ENCODE assay signal across 9 cellular contexts in the genomic region with DNA sequence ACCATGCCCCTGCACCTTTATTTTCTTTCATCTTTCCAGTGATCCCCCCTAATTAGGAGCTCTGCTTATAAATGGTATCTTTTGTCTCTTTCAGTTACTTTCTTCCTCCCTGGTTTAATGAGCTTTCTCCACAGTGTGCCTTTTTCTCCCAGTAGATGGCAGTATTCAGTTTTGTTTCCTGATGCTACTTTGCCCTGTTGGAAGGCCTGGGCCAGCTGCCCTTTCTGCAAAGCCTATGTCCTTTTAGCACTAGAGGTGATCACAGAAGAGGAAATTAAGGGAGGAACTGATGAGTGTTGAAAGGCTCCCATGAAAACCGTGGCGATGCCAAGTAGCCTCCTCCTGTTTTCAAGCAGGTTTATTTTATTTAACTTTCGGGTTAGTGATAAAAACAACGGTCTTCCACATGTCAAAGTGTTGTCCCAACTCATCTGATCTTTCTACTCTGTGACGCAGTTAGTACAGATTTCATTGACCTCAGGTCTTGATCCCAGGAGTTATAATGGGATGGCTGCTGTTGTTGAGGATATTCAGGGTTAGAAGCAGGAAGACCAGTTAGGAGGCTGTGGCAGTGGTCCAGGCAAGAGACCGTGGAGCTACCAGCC.
DNase-seq lines count a peak whose midpoint lies in the region; ATAC-seq, FAIRE-seq and TF ChIP-seq lines count a peak whose summit lies in the region.
"Had no signal": no experiment of that assay in that cellular context is flagged by ENCODE, and none has a peak within 500 bp of the region (broad histone marks: within the 10 kb centered on the region; RNA-seq: fewer than 3 reads in every experiment).

No MANE protein-coding gene starts in this region.

- H3K9me3 ChIP-seq in NT2/D1 (ENCODE audit: insufficient read depth, low read length) (no peaks in the 10 kb centered on the region), H1 (ENCODE audit: insufficient read depth in 2 of 2, low read depth in 1 of 2, low read length in 1 of 2) (no peaks in the 10 kb centered on the region)
- H3K9me3 ChIP-seq: SJSA1 had no signal

- ATAC-seq in GM19438 (IDR thresholded peaks at IDR 0.05; ENCODE audit: low read depth, unreplicated experiment): peak; percentile 85

- peak; percentile 78 to 83 for TF ChIP-seq RAD21 in H1 (IDR thresholded peaks at IDR 0.05 in 1 of 2, conservative IDR thresholded peaks at IDR 0.05 in 1 of 2; ENCODE audit: low read depth in 2 of 2, low read length in 2 of 2)

- H3K18ac ChIP-seq in H1 (ENCODE audit: extremely low read depth, low read length): no peak overlapping the region

- peak overlapping the region; percentile 26; the same call in 1 of the 2 replicates for H2AFZ ChIP-seq in H1 (ENCODE audit: low read length)

- POLR2A ChIA-PET in H1 (lab: Charles Lee; ENCODE audit: partially characterized antibody): no interaction called here

- no peak overlapping the region for H4K8ac ChIP-seq in H1 (ENCODE audit: extremely low read depth, insufficient read depth, low read length)

- H3K27me3 ChIP-seq in NT2/D1 (ENCODE audit: insufficient read depth, insufficient read length) (no peaks in the 10 kb centered on the region), H1 (replicated peaks in 1 of 4; ENCODE audit: control insufficient read depth in 3 of 4, extremely low read depth in 1 of 4, insufficient read depth in 3 of 4, low read length in 3 of 4) (no peaks in the 10 kb centered on the region)
- H3K27me3 ChIP-seq: SJSA1 had no signal

- H3K36me3 ChIP-seq in NT2/D1 (ENCODE audit: insufficient read depth, insufficient read length, low read length) (no peaks in the 10 kb centered on the region), H1 (ENCODE audit: control insufficient read depth in 2 of 4, insufficient read depth in 4 of 4, low read length in 3 of 4) (no peaks in the 10 kb centered on the region)
- H3K36me3 ChIP-seq: SJSA1 had no signal

- TF ChIP-seq CTCF in Calu3 (IDR thresholded peaks at IDR 0.05; ENCODE audit: unreplicated experiment): peak; percentile 44
- TF ChIP-seq CTCF in H1 (IDR thresholded peaks at IDR 0.05; ENCODE audit: control extremely low read depth in 1 of 3, insufficient read depth in 1 of 3, low read depth in 1 of 3, low read length in 3 of 3): peak in 2 of 3 experiments; percentile 65 to 72; a peak in 3 of 4 replicates

- no peak overlapping the region for H3K9ac ChIP-seq in NT2/D1 (ENCODE audit: insufficient read length, low read depth)
- no peak overlapping the region for H3K9ac ChIP-seq in H1 (replicated peaks in 1 of 4; ENCODE audit: extremely low read depth in 1 of 4, low read depth in 3 of 4, low read length in 3 of 4)

- no peaks in the 10 kb centered on the region for H3K27me3 Mint-ChIP-seq in Calu3 (ENCODE audit: unreplicated experiment)

- H4K20me1 ChIP-seq in H1 (replicated peaks in 1 of 2; ENCODE audit: control insufficient read depth in 1 of 2, insufficient read depth in 2 of 2, low read length in 2 of 2): no peaks in the 10 kb centered on the region

- no TSS peak for BruUV-seq in Calu3 (replicated peaks; lab: Mats Ljungman, UMichigan)

- H3K36me3 Mint-ChIP-seq in Calu3 (ENCODE audit: insufficient read depth, unreplicated experiment): no peaks in the 10 kb centered on the region

- H2BK5ac ChIP-seq in H1 (ENCODE audit: low read depth, low read length): no peak overlapping the region

- H3K9me3 Mint-ChIP-seq in Calu3 (ENCODE audit: low read depth, unreplicated experiment): peaks cover 2% of the 10 kb centered on the region

- WGBS in H1 (ENCODE audit: extremely low coverage in 1 of 2, insufficient coverage in 1 of 2, insufficient read length in 1 of 2, insufficient replicate concordance in 2 of 2, low coverage in 1 of 2, low lambda C conversion rate in 2 of 2, missing lambda C conversion rate in 1 of 2), 2 experiments: 76% methylated on average over 6 of the region's 6 CpGs; no CpG with 5 or more reads in 1 of the 2 experiments

- H2AK5ac ChIP-seq in H1 (ENCODE audit: low read depth, low read length): no peak overlapping the region

- H3K56ac ChIP-seq in H1 (replicated peaks; ENCODE audit: insufficient read length, low read depth, low read length): no peak overlapping the region

- no peak overlapping the region for H2BK120ac ChIP-seq in H1 (replicated peaks; ENCODE audit: low read depth, low read length)

- H3K23me2 ChIP-seq in H1 (ENCODE audit: low read depth, low read length): no peaks in the 10 kb centered on the region; the same call in 1 of the 2 replicates

- H3K27ac Mint-ChIP-seq in Calu3 (ENCODE audit: unreplicated experiment): no peak overlapping the region

- TF ChIP-seq POLR2A in H1 (IDR thresholded peaks at IDR 0.05; ENCODE audit: control extremely low read depth in 1 of 2, low read depth in 2 of 2, low read length in 2 of 2): no peak

- no peak overlapping the region for H2BK15ac ChIP-seq in H1 (ENCODE audit: low read length)

- FAIRE-seq in H1 (lab: Jason Lieb, UNC): peak; percentile 97

- H2BK20ac ChIP-seq in H1 (ENCODE audit: low read length): no peak overlapping the region

- H3K79me2 ChIP-seq in H1 (ENCODE audit: control insufficient read depth in 1 of 2, insufficient read depth in 2 of 2, low read length in 2 of 2): no peaks in the 10 kb centered on the region

- no peak for TF ChIP-seq EP300 in H1 (IDR thresholded peaks at IDR 0.05; ENCODE audit: borderline replicate concordance in 1 of 2, low read depth in 2 of 2, low read length in 2 of 2)

- no peak overlapping the region for H3K27ac ChIP-seq in H1 (ENCODE audit: low read depth, low read length)
- H3K27ac ChIP-seq: SJSA1 had no signal

- no peak overlapping the region for H3K14ac ChIP-seq in H1 (ENCODE audit: insufficient read length)

- intact Hi-C loops in Calu3 (cut with micrococcal nuclease; ENCODE audit: unreplicated experiment): loop anchor here (2.0 kb wide), 2 partner anchors 54 to 236 kb away; no protein-coding TSS in a partner anchor

- H2BK12ac ChIP-seq in H1 (ENCODE audit: low read depth, low read length): no peak overlapping the region

- no peak overlapping the region for H3K23ac ChIP-seq in H1 (ENCODE audit: insufficient read length)

- no peaks in the 10 kb centered on the region for H3K4me1 ChIP-seq in NT2/D1 (ENCODE audit: insufficient read depth, insufficient read length)
- no peaks in the 10 kb centered on the region for H3K4me1 ChIP-seq in H1 (replicated peaks in 1 of 4; ENCODE audit: control insufficient read depth in 3 of 4, insufficient read depth in 4 of 4, low read length in 3 of 4)
- H3K4me1 ChIP-seq: SJSA1 had no signal

- H3K4me1 Mint-ChIP-seq in Calu3 (ENCODE audit: low read depth, unreplicated experiment): peaks cover 44% of the 10 kb centered on the region

- CTCF ChIA-PET in Calu3 (lab: Charles Lee) (interaction anchor here (1.1 to 1.9 kb wide), 4 partner anchors 29 to 318 kb away, joined by 3 to 8 read pairs (median 4); no protein-coding TSS in a partner anchor), H1 (lab: Charles Lee; ENCODE audit: partially characterized antibody) (interaction anchor here (0.6 to 3.2 kb wide), 34 partner anchors 8 to 948 kb away, joined by 3 to 22 read pairs (median 4); no protein-coding TSS in a partner anchor)

- no peak overlapping the region for H4K5ac ChIP-seq in H1 (ENCODE audit: insufficient read length, low read depth, low read length)

- H4K91ac ChIP-seq in H1 (replicated peaks; ENCODE audit: insufficient read length, low read length): no peak overlapping the region

- H3K79me1 ChIP-seq in H1 (ENCODE audit: low read depth, low read length): no peaks in the 10 kb centered on the region

- H3K4me3 ChIP-seq in NT2/D1 (ENCODE audit: insufficient read length, low read depth) (no peak overlapping the region), H1 (ENCODE audit: extremely low read depth in 1 of 4, insufficient read depth in 2 of 4, low read depth in 3 of 4, low read length in 4 of 4) (no peak overlapping the region)
- H3K4me3 ChIP-seq: SJSA1 had no signal

- H3K4me3 Mint-ChIP-seq in Calu3 (ENCODE audit: low read depth, unreplicated experiment): no peak overlapping the region

- DNase-seq in Calu3 (peak; percentile 52), HK-2 (ENCODE audit: unreplicated experiment) (peak; percentile 26), NT2/D1 (ENCODE audit: low read depth, low spot score) (peak; percentile 46), H1 (ENCODE audit: low read depth in 1 of 2, low spot score in 2 of 2) (peak; percentile 7 to 48), medulla oblongata (ENCODE audit: extremely low spot score) (peak; percentile 83)
- no peak for DNase-seq in stimulated activated CD4-positive, alpha-beta T cell treated with anti-CD3 and anti-CD28 coated beads, Interleukin-4, amount 100 ng/mL, for 4 hours
- no peak for DNase-seq in activated CD4-positive, alpha-beta T cell treated with anti-CD3 and anti-CD28 coated beads, Interleukin-2, amount 50 U/mL, for 1 hour

- H3K4ac ChIP-seq in H1 (replicated peaks; ENCODE audit: insufficient read length, low read depth, low read length): no peak overlapping the region

- no peak overlapping the region for H3K4me2 ChIP-seq in H1 (ENCODE audit: insufficient read depth in 1 of 2, low read depth in 2 of 2, low read length in 2 of 2)

TF ChIP-seq in H1, 55 proteins besides CTCF, POLR2A, EP300 and RAD21:
- TF ChIP-seq YY1 (IDR thresholded peaks at IDR 0.05; ENCODE audit: low read depth, low read length): no peak
- no peak for TF ChIP-seq CHD1 (IDR thresholded peaks at IDR 0.05; ENCODE audit: low read depth, low read length)
- TF ChIP-seq SP4 (IDR thresholded peaks at IDR 0.05; ENCODE audit: low read length): no peak
- TF ChIP-seq CBX5 (IDR thresholded peaks at IDR 0.05; ENCODE audit: low read depth, low read length): no peak
- no peak for TF ChIP-seq SP2 (IDR thresholded peaks at IDR 0.05; ENCODE audit: low read length)
- TF ChIP-seq, protein P1, sequence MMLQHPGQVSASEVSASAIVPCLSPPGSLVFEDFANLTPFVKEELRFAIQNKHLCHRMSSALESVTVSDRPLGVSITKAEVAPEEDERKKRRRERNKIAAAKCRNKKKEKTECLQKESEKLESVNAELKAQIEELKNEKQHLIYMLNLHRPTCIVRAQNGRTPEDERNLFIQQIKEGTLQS (IDR thresholded peaks at IDR 0.05; ENCODE audit: insufficient read depth, low read depth, low read length): no peak
- TF ChIP-seq CEBPB (IDR thresholded peaks at IDR 0.05; ENCODE audit: low read depth, low read length): no peak
- no peak for TF ChIP-seq GTF2F1 (IDR thresholded peaks at IDR 0.05; ENCODE audit: borderline replicate concordance, low read depth, low read length)
- TF ChIP-seq RNF2 (IDR thresholded peaks at IDR 0.05; ENCODE audit: borderline replicate concordance, low read depth, low read length, missing control alignments, poor library complexity, severe bottlenecking): no peak
- TF ChIP-seq SUZ12 (IDR thresholded peaks at IDR 0.05; ENCODE audit: low read length): no peak
- TF ChIP-seq GABPA (IDR thresholded peaks at IDR 0.05; ENCODE audit: borderline replicate concordance, insufficient read depth, low read length): no peak

Comparison
In these comparisons a context has a peak if more than half of its experiments do, and no peak if none do; other contexts are left out.
1. DNase-seq: peak in Calu3 (single experiment), HK-2 (single experiment), NT2/D1 (single experiment), H1 (2 of 2) and medulla oblongata (single experiment); none in stimulated activated CD4-positive, alpha-beta T cell treated with anti-CD3 and anti-CD28 coated beads, Interleukin-4, amount 100 ng/mL, for 4 hours (0 of 2) and activated CD4-positive, alpha-beta T cell treated with anti-CD3 and anti-CD28 coated beads, Interleukin-2, amount 50 U/mL, for 1 hour (single experiment).